In genomic region chr4:140637836-140638235, GRCh38 we compare ENCODE assay signal across 8 cellular contexts.
DNase-seq lines count a peak whose midpoint lies in the region; ATAC-seq, FAIRE-seq and TF ChIP-seq lines count a peak whose summit lies in the region.

No MANE protein-coding gene starts in this region.

- H3K4me3 ChIP-seq in fibroblast of villous mesenchyme (ENCODE audit: low read depth, low read length) = no peak overlapping the region

- H3K27me3 Mint-ChIP-seq in activated CD4-positive, alpha-beta T cell treated with anti-CD3 and anti-CD28 coated beads for 36 hours = peaks cover 4% of the 10 kb centered on the region

- in situ Hi-C loops in KBM-7 (cut with MboI; ENCODE audit: low pct_unique_long_range_greater_than_20kb, low sequenced_read_pairs) = loop anchor here (25.0 kb wide), 1 partner anchor 199 kb away; no protein-coding TSS in a partner anchor

- peak; percentile 76 for ATAC-seq in activated CD4-positive, alpha-beta T cell treated with anti-CD3 and anti-CD28 coated beads for 36 hours
- peak; percentile 82 for ATAC-seq in GM21390 (IDR thresholded peaks at IDR 0.05; ENCODE audit: unreplicated experiment)

- no peaks in the 10 kb centered on the region for H3K36me3 Mint-ChIP-seq in activated CD4-positive, alpha-beta T cell treated with anti-CD3 and anti-CD28 coated beads for 36 hours (ENCODE audit: low read depth)

- no peaks in the 10 kb centered on the region for H3K4me1 Mint-ChIP-seq in activated CD4-positive, alpha-beta T cell treated with anti-CD3 and anti-CD28 coated beads for 36 hours

- POLR2A ChIA-PET in activated CD4-positive, alpha-beta T cell treated with anti-CD3 and anti-CD28 coated beads for 36 hours (lab: Charles Lee) = no interaction called here

- peak; percentile 42 for FAIRE-seq in TTC549 (lab: Jason Lieb, UNC)

- no peaks in the 10 kb centered on the region for H3K9me3 Mint-ChIP-seq in activated CD4-positive, alpha-beta T cell treated with anti-CD3 and anti-CD28 coated beads for 36 hours (ENCODE audit: low read depth)

- peak; percentile 64 for DNase-seq in activated CD4-positive, alpha-beta T cell treated with anti-CD3 and anti-CD28 coated beads for 36 hours
- no peak for DNase-seq in activated CD4-positive, alpha-beta T cell treated with anti-CD3 and anti-CD28 coated beads, Interleukin-2, amount 50 U/mL, for 1 hour
- DNase-seq in KBM-7 (peak; percentile 47), fibroblast of villous mesenchyme (ENCODE audit: low read depth) (peak; percentile 24), cortex of kidney (lab: John Stamatoyannopoulos, UW) (no peak)
- DNase-seq in stimulated activated CD4-positive, alpha-beta T cell treated with anti-CD3 and anti-CD28 coated beads, Interleukin-2, amount 100 ng/mL, for 48 hours = peak; percentile 18 to 22

- intact Hi-C loops in activated CD4-positive, alpha-beta T cell treated with anti-CD3 and anti-CD28 coated beads for 36 hours (cut with DNase I, micrococcal nuclease) = loop anchor here (1.0 to 5.0 kb wide), 2 partner anchors 214 to 278 kb away; no protein-coding TSS in a partner anchor

- CTCF ChIA-PET in activated CD4-positive, alpha-beta T cell treated with anti-CD3 and anti-CD28 coated beads for 36 hours (lab: Charles Lee) = no interaction called here

- TF ChIP-seq CTCF in fibroblast of villous mesenchyme (IDR thresholded peaks at IDR 0.05; ENCODE audit: insufficient read depth, low read depth, low read length) = peak; percentile 54

- H3K27ac Mint-ChIP-seq in activated CD4-positive, alpha-beta T cell treated with anti-CD3 and anti-CD28 coated beads for 36 hours = no peak overlapping the region

- H3K4me3 Mint-ChIP-seq in activated CD4-positive, alpha-beta T cell treated with anti-CD3 and anti-CD28 coated beads for 36 hours = no peak overlapping the region

Comparison
In these comparisons a context has a peak if more than half of its experiments do, and no peak if none do; other contexts are left out.
1. DNase-seq: peak in activated CD4-positive, alpha-beta T cell treated with anti-CD3 and anti-CD28 coated beads for 36 hours (single experiment), KBM-7 (single experiment), fibroblast of villous mesenchyme (single experiment) and stimulated activated CD4-positive, alpha-beta T cell treated with anti-CD3 and anti-CD28 coated beads, Interleukin-2, amount 100 ng/mL, for 48 hours (2 of 2); none in activated CD4-positive, alpha-beta T cell treated with anti-CD3 and anti-CD28 coated beads, Interleukin-2, amount 50 U/mL, for 1 hour (single experiment) and cortex of kidney (single experiment).